20 cellular contexts compared by ENCODE assay signal in the genomic region with DNA sequence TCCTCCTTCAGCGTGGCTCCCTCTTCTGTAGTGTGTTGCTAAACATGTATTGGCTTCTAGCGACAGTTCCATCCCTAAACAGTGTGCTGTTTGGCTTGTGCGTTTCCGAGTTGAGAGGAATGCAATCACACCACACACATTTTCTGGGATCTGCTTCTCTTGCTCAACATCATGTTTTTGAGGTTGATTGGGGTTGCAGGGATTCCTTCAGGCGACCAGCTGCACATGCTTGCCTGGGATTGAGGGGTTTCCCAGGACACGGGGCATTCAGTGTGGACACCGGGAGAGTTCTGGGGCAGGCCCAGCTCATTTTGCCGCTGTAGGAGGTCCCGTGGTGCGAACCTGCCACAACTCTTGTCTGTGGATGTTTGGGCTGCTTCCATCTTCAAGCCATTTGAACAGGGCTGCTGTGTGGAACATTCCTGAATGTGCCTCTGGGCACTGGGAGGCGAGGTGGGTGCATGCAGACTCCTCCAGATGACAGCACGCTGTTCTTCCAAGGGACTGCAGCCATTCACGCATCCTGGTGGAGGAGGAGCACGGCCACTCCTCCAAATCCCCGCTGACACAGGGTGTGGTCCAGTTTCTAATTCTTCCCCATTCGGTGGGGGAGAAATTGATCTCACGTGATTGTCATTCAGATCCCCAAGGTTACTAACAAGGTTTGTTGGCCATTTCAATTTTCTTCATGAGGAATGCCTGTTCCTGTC.
DNase-seq lines count a peak whose midpoint lies in the region; ATAC-seq and TF ChIP-seq lines count a peak whose summit lies in the region.
"Had no signal": no experiment of that assay in that cellular context is flagged by ENCODE, and none has a peak within 500 bp of the region (broad histone marks: within the 10 kb centered on the region; RNA-seq: fewer than 3 reads in every experiment).

No MANE protein-coding gene starts in this region.

- TF ChIP-seq CTCF in osteoblast (IDR thresholded peaks at IDR 0.05; ENCODE audit: extremely low read depth, low read depth, low read length): no peak

- peaks cover 19% of the 10 kb centered on the region for H3K27me3 ChIP-seq in GM23248 (replicated peaks; ENCODE audit: insufficient read depth)
- H3K27me3 ChIP-seq in osteoblast (ENCODE audit: insufficient read depth, low read length): peaks cover 27% of the 10 kb centered on the region
- H3K27me3 ChIP-seq: cardiac muscle cell, MG63 had no signal

- peak; percentile 55 for DNase-seq in AG08395 (ENCODE audit: low spot score)
- DNase-seq in GM23248: peak; percentile 36
- DNase-seq in fibroblast of gingiva (ENCODE audit: low read depth): peak; percentile 55
- peak; percentile 78 for DNase-seq in osteoblast (ENCODE audit: insufficient read length, low spot score, missing footprints)
- no peak for DNase-seq in NCI-H1694 treated with DMSO at 0.1 percent for 48 hours (lab: John Stamatoyannopoulos, UW)
- DNase-seq in SW 1271 (lab: John Stamatoyannopoulos, UW): no peak
- DNase-seq: activated CD4-positive, alpha-beta T cell treated with anti-CD3 and anti-CD28 coated beads, Interleukin-2, amount 10 ng/mL, durations not matched to agents 24 days and 14 days; activated CD8-positive, alpha-beta memory T cell treated with anti-CD3 and anti-CD28 coated beads, Interleukin-2, amount 10 ng/mL, durations not matched to agents 7 days and 5 days; CD4-positive, CD25-positive, alpha-beta regulatory T cell; H7; MG63; NCI-H1417 treated with DMSO at 0.1 percent for 48 hours; NCI-H510A treated with DMSO at 0.1 percent for 48 hours; NK-92 treated with Interleukin-12 subunit alpha and Interleukin-12 subunit beta, amount 100 ng/mL, for 24 hours; T-helper 2 cell had no signal

- no peak overlapping the region for H2AFZ ChIP-seq in GM23248
- no peak overlapping the region for H2AFZ ChIP-seq in osteoblast (ENCODE audit: low read length)

- H3K27ac ChIP-seq in GM23248 (no peak overlapping the region), osteoblast (ENCODE audit: low read depth, low read length) (no peak overlapping the region)
- H3K27ac ChIP-seq: cardiac muscle cell, dorsolateral prefrontal cortex, gastroesophageal sphincter had no signal

- H4K20me1 ChIP-seq in GM23248 (ENCODE audit: insufficient read depth) (no peaks in the 10 kb centered on the region), osteoblast (ENCODE audit: insufficient read depth, low read length) (no peaks in the 10 kb centered on the region)

- no peak overlapping the region for H3K4me3 ChIP-seq in GM23248
- no peak overlapping the region for H3K4me3 ChIP-seq in osteoblast (ENCODE audit: insufficient read depth, low read length)
- H3K4me3 ChIP-seq: cardiac muscle cell, dorsolateral prefrontal cortex, gastroesophageal sphincter, MG63 had no signal

- ATAC-seq in GM18502 (IDR thresholded peaks at IDR 0.05; ENCODE audit: poor library complexity, unreplicated experiment) (no peak), HG03039 (IDR thresholded peaks at IDR 0.05; ENCODE audit: unreplicated experiment) (no peak)
- ATAC-seq: activated CD8-positive, alpha-beta memory T cell treated with anti-CD3 and anti-CD28 coated beads, Interleukin-2, amount 10 ng/mL, durations not matched to agents 7 days and 5 days had no signal

- no peaks in the 10 kb centered on the region for H3K9me3 ChIP-seq in GM23248 (ENCODE audit: low read depth)
- no peaks in the 10 kb centered on the region for H3K9me3 ChIP-seq in osteoblast (ENCODE audit: low read depth, low read length)
- H3K9me3 ChIP-seq: gastroesophageal sphincter, MG63 had no signal

- no peaks in the 10 kb centered on the region for H3K36me3 ChIP-seq in GM23248 (ENCODE audit: low read depth)
- no peaks in the 10 kb centered on the region for H3K36me3 ChIP-seq in osteoblast (ENCODE audit: insufficient read depth, low read length)
- H3K36me3 ChIP-seq: cardiac muscle cell, gastroesophageal sphincter, MG63 had no signal

- peaks cover 6% of the 10 kb centered on the region for H3K4me1 ChIP-seq in GM23248 (ENCODE audit: insufficient read depth)
- peaks cover 6% of the 10 kb centered on the region for H3K4me1 ChIP-seq in osteoblast (ENCODE audit: insufficient read depth, low read length)
- H3K4me1 ChIP-seq: gastroesophageal sphincter had no signal

- H3K4me2 ChIP-seq in GM23248 (ENCODE audit: unreplicated experiment) (no peak overlapping the region), osteoblast (ENCODE audit: insufficient read depth, low read length) (no peak overlapping the region)

- no peaks in the 10 kb centered on the region for H3K79me2 ChIP-seq in GM23248 (ENCODE audit: insufficient read depth)
- H3K79me2 ChIP-seq in osteoblast (ENCODE audit: insufficient read depth, low read length): no peaks in the 10 kb centered on the region

- H3K9me2 ChIP-seq in GM23248 (ENCODE audit: insufficient read depth): no peaks in the 10 kb centered on the region

- WGBS in GM23248 (ENCODE audit: low coverage in 1 of 2, low lambda C conversion rate in 2 of 2, missing lambda C conversion rate in 2 of 2), 2 experiments: 14 to 15% methylated on average over 17 of the region's 17 CpGs

- H3K9ac ChIP-seq in GM23248: no peak overlapping the region

- in situ Hi-C loops in GM23248 (cut with MboI): no loop called here

- H3F3A ChIP-seq in GM23248 (ENCODE audit: insufficient read depth): no peaks in the 10 kb centered on the region

Comparison
In these comparisons a context has a peak if more than half of its experiments do, and no peak if none do; other contexts are left out.
1. DNase-seq: peak in AG08395 (single experiment), GM23248 (single experiment), fibroblast of gingiva (single experiment) and osteoblast (single experiment); none in NCI-H1694 treated with DMSO at 0.1 percent for 48 hours (single experiment) and SW 1271 (0 of 2).